ENCODE assay signal across 1 cellular context in genomic region chr18:22683786-22684185, GRCh38.
TF ChIP-seq lines count a peak whose summit lies in the region.

No MANE protein-coding gene starts in this region.

TF ChIP-seq in IMR-90, 13 proteins besides CTCF, POLR2A, EP300 and RAD21 (continued from another document):
- no peak for TF ChIP-seq ELK1 (IDR thresholded peaks at IDR 0.05; ENCODE audit: borderline replicate concordance, low read depth, low read length)
- TF ChIP-seq USF2 (IDR thresholded peaks at IDR 0.05; ENCODE audit: low read depth, low read length), result no peak
- TF ChIP-seq CHD1 (IDR thresholded peaks at IDR 0.05; ENCODE audit: low read depth, low read length), result no peak
- no peak for TF ChIP-seq MAFK (IDR thresholded peaks at IDR 0.05; ENCODE audit: low read depth, low read length)
- TF ChIP-seq SMC3 (IDR thresholded peaks at IDR 0.05; ENCODE audit: low read depth, low read length), result no peak
- TF ChIP-seq MXI1 (IDR thresholded peaks at IDR 0.05; ENCODE audit: borderline replicate concordance, low read depth, low read length), result no peak
